Comparison of ENCODE assay signal across 15 cellular contexts in genomic region chr17:35972945-35973332, GRCh38. TPM values are rescaled to one million over a fixed set of nuclear protein-coding genes. Genes with fewer than 3 reads are reported as not detected.
"Had no signal": no experiment of that assay in that cellular context is flagged by ENCODE, and none has a peak within 500 bp of the region (broad histone marks: within the 10 kb centered on the region; RNA-seq: fewer than 3 reads in every experiment).

No MANE protein-coding gene starts in this region.

- ATAC-seq: activated CD8-positive, alpha-beta T cell treated with anti-CD3 and anti-CD28 coated beads, Interleukin-2, amount 10 ng/mL, durations not matched to agents 7 days and 5 days; stimulated activated naive CD8-positive, alpha-beta T cell treated with anti-CD3 and anti-CD28 coated beads, Interleukin-15, Interleukin-2, amounts not matched to agents 100 U/mL and 50 U/mL, for 24 hours had no signal

- H3K9me3 Mint-ChIP-seq: activated T-helper 1 cell treated with anti-CD3 and anti-CD28 coated beads, Interleukin-12 subunit alpha, Interleukin-12 subunit beta, Interleukin-2, Interleukin-4 antibody, amounts not matched to agents 30 ng/mL and 10 ng/mL and 1 ng/mL, durations not matched to agents 14 hours and 24 hours and 36 hours; nephron had no signal

- H3K27ac Mint-ChIP-seq: activated CD8-positive, alpha-beta T cell treated with anti-CD3 and anti-CD28 coated beads, Interleukin-2, amount 10 ng/mL, durations not matched to agents 7 days and 5 days; activated T-helper 1 cell treated with anti-CD3 and anti-CD28 coated beads, Interleukin-12 subunit alpha, Interleukin-12 subunit beta, Interleukin-2, Interleukin-4 antibody, amounts not matched to agents 30 ng/mL and 10 ng/mL and 1 ng/mL, durations not matched to agents 14 hours and 24 hours and 36 hours had no signal

- H3K36me3 ChIP-seq: sigmoid colon had no signal

- H3K4me3 Mint-ChIP-seq: activated CD8-positive, alpha-beta T cell treated with anti-CD3 and anti-CD28 coated beads, Interleukin-2, amount 10 ng/mL, durations not matched to agents 7 days and 5 days; activated T-helper 1 cell treated with anti-CD3 and anti-CD28 coated beads, Interleukin-12 subunit alpha, Interleukin-12 subunit beta, Interleukin-2, Interleukin-4 antibody, amounts not matched to agents 30 ng/mL and 10 ng/mL and 1 ng/mL, durations not matched to agents 14 hours and 24 hours and 36 hours; nephron had no signal

- H3K27me3 ChIP-seq: sigmoid colon had no signal

- DNase-seq: activated CD4-positive, alpha-beta T cell treated with anti-CD3 and anti-CD28 coated beads for 48 hours; activated CD8-positive, alpha-beta T cell treated with anti-CD3 and anti-CD28 coated beads, Interleukin-2, amount 10 ng/mL, durations not matched to agents 7 days and 5 days; activated naive CD4-positive, alpha-beta T cell; mesenchymal stem cell; occipital lobe; sigmoid colon; stimulated activated CD4-positive, alpha-beta T cell treated with anti-CD3 and anti-CD28 coated beads, Interleukin-2, amount 100 ng/mL, for 48 hours; stimulated activated naive CD8-positive, alpha-beta T cell treated with anti-CD3 and anti-CD28 coated beads, Interleukin-15, Interleukin-2, amounts not matched to agents 100 U/mL and 50 U/mL, for 24 hours had no signal

- H3K27ac ChIP-seq: sigmoid colon had no signal

- H3K9me3 ChIP-seq: sigmoid colon had no signal

- H3K4me3 ChIP-seq: sigmoid colon had no signal

RNA-seq across cellular contexts. Expression of gene CCL16, which starts 8.4 kb away (rescaled TPM):
- total RNA-seq: activated CD8-positive, alpha-beta T cell treated with anti-CD3 and anti-CD28 coated beads, Interleukin-2, amount 10 ng/mL, durations not matched to agents 7 days and 5 days; activated T-helper 1 cell treated with anti-CD3 and anti-CD28 coated beads, Interleukin-12 subunit alpha, Interleukin-12 subunit beta, Interleukin-2, Interleukin-4 antibody, amounts not matched to agents 30 ng/mL and 10 ng/mL and 1 ng/mL, durations not matched to agents 14 hours and 24 hours and 36 hours; astrocyte; glomerular endothelial cell; occipital lobe; SK-MEL-5 had no signal

RNA-seq across cellular contexts. Expression of gene CCL14, which starts 13.6 kb away (rescaled TPM):
- total RNA-seq: activated CD8-positive, alpha-beta T cell treated with anti-CD3 and anti-CD28 coated beads, Interleukin-2, amount 10 ng/mL, durations not matched to agents 7 days and 5 days; activated T-helper 1 cell treated with anti-CD3 and anti-CD28 coated beads, Interleukin-12 subunit alpha, Interleukin-12 subunit beta, Interleukin-2, Interleukin-4 antibody, amounts not matched to agents 30 ng/mL and 10 ng/mL and 1 ng/mL, durations not matched to agents 14 hours and 24 hours and 36 hours; astrocyte; occipital lobe; SK-MEL-5 had no signal

RNA-seq across cellular contexts. Expression of gene CCL15, which starts 28.4 kb away (rescaled TPM):
- total RNA-seq: activated CD8-positive, alpha-beta T cell treated with anti-CD3 and anti-CD28 coated beads, Interleukin-2, amount 10 ng/mL, durations not matched to agents 7 days and 5 days; activated T-helper 1 cell treated with anti-CD3 and anti-CD28 coated beads, Interleukin-12 subunit alpha, Interleukin-12 subunit beta, Interleukin-2, Interleukin-4 antibody, amounts not matched to agents 30 ng/mL and 10 ng/mL and 1 ng/mL, durations not matched to agents 14 hours and 24 hours and 36 hours; astrocyte; glomerular endothelial cell; occipital lobe; pulmonary artery endothelial cell; sigmoid colon; SK-MEL-5 had no signal

RNA-seq across cellular contexts. Expression of gene LYZL6, which starts 29.4 kb away (rescaled TPM):
- total RNA-seq: activated CD8-positive, alpha-beta T cell treated with anti-CD3 and anti-CD28 coated beads, Interleukin-2, amount 10 ng/mL, durations not matched to agents 7 days and 5 days; activated T-helper 1 cell treated with anti-CD3 and anti-CD28 coated beads, Interleukin-12 subunit alpha, Interleukin-12 subunit beta, Interleukin-2, Interleukin-4 antibody, amounts not matched to agents 30 ng/mL and 10 ng/mL and 1 ng/mL, durations not matched to agents 14 hours and 24 hours and 36 hours; astrocyte; glomerular endothelial cell; left lobe of liver; occipital lobe; pulmonary artery endothelial cell; sigmoid colon; SK-MEL-5 had no signal
- polyA plus RNA-seq: sigmoid colon had no signal

RNA-seq across cellular contexts. Expression of gene RDM1, which starts 42.4 kb away (rescaled TPM):
- total RNA-seq: astrocyte, left lobe of liver, sigmoid colon had no signal
